ENCODE assay signal across 13 cellular contexts in genomic region chr14:39974036-39974435, GRCh38.
DNase-seq lines count a peak whose midpoint lies in the region; ATAC-seq, FAIRE-seq and TF ChIP-seq lines count a peak whose summit lies in the region.
"Had no signal": no experiment of that assay in that cellular context is flagged by ENCODE, and none has a peak within 500 bp of the region (broad histone marks: within the 10 kb centered on the region; RNA-seq: fewer than 3 reads in every experiment).

No MANE protein-coding gene starts in this region.

- peaks cover 0 to 9% of the 10 kb centered on the region in 2 donors for H3K4me1 Mint-ChIP-seq in stimulated activated naive B cell treated with anti-CD40 and anti-IgM and Interleukin-4, amounts not matched to agents 10 μg/mL and 1 μg/mL and 100 μg/mL, for 72 hours

- no peaks in the 10 kb centered on the region for H3K4me1 ChIP-seq in left lung

- H3K9me3 Mint-ChIP-seq in stimulated activated naive B cell treated with anti-CD40 and anti-IgM and Interleukin-4, amounts not matched to agents 10 μg/mL and 1 μg/mL and 100 μg/mL, for 72 hours = no peaks in the 10 kb centered on the region

- no peak overlapping the region for H3K27ac ChIP-seq in left lung

- no peaks in the 10 kb centered on the region for H3K36me3 Mint-ChIP-seq in stimulated activated naive B cell treated with anti-CD40 and anti-IgM and Interleukin-4, amounts not matched to agents 10 μg/mL and 1 μg/mL and 100 μg/mL, for 72 hours

- H3K36me3 ChIP-seq in left lung = no peaks in the 10 kb centered on the region

- FAIRE-seq in frontal cortex (lab: Jason Lieb, UNC) = no peak
- FAIRE-seq: endothelial cell of umbilical vein, GM12891 had no signal

- H3K27ac Mint-ChIP-seq in stimulated activated naive B cell treated with anti-CD40 and anti-IgM and Interleukin-4, amounts not matched to agents 10 μg/mL and 1 μg/mL and 100 μg/mL, for 72 hours = no peak overlapping the region

- peak; percentile 8 for DNase-seq in stimulated activated naive B cell treated with anti-CD40 and anti-IgM and Interleukin-4, amounts not matched to agents 10 μg/mL and 1 μg/mL and 100 μg/mL, for 72 hours
- DNase-seq in NCI-H1694 (lab: John Stamatoyannopoulos, UW) = no peak
- DNase-seq in left lung = no peak
- DNase-seq in frontal cortex (ENCODE audit: low spot score in 2 of 2) = no peak
- DNase-seq: activated CD8-positive, alpha-beta memory T cell treated with anti-CD3 and anti-CD28 coated beads, Interleukin-2, amount 50 U/mL, for 48 hours; Calu3; NCI-H2171; stimulated activated CD4-positive, alpha-beta T cell treated with anti-CD3 and anti-CD28 coated beads, Interleukin-12 subunit alpha, Interleukin-12 subunit beta, amount 100 ng/mL, for 4 hours had no signal

- intact Hi-C loops in left lung (cut with DNase I) = no loop called here

- no peaks in the 10 kb centered on the region for H3K27me3 Mint-ChIP-seq in stimulated activated naive B cell treated with anti-CD40 and anti-IgM and Interleukin-4, amounts not matched to agents 10 μg/mL and 1 μg/mL and 100 μg/mL, for 72 hours

- no peak for TF ChIP-seq CTCF in left lung (IDR thresholded peaks at IDR 0.05)

- H3K9me3 ChIP-seq in left lung = no peaks in the 10 kb centered on the region

- peak; percentile 95 for ATAC-seq in GM19324 (IDR thresholded peaks at IDR 0.05; ENCODE audit: low FRiP score, unreplicated experiment)
- peak; percentile 97 for ATAC-seq in HG02623 (IDR thresholded peaks at IDR 0.05; ENCODE audit: unreplicated experiment)
- peak; percentile 99 for ATAC-seq in HG03354 (IDR thresholded peaks at IDR 0.05; ENCODE audit: poor library complexity, severe bottlenecking, unreplicated experiment)
- peak; percentile 84 to 89 for ATAC-seq in stimulated activated naive B cell treated with anti-CD40 and anti-IgM and Interleukin-4, amounts not matched to agents 10 μg/mL and 1 μg/mL and 100 μg/mL, for 72 hours (replicated peaks)
- ATAC-seq in left lung = no peak

- H3K4me3 Mint-ChIP-seq in stimulated activated naive B cell treated with anti-CD40 and anti-IgM and Interleukin-4, amounts not matched to agents 10 μg/mL and 1 μg/mL and 100 μg/mL, for 72 hours = no peak overlapping the region

- H3K4me3 ChIP-seq in left lung = no peak overlapping the region

- no peaks in the 10 kb centered on the region for H3K27me3 ChIP-seq in left lung
